In genomic region chrX:150934453-150934852, GRCh38 we compare ENCODE assay signal across 12 cellular contexts. TPM values are rescaled to one million over a fixed set of nuclear protein-coding genes. Genes with fewer than 3 reads are reported as not detected.
DNase-seq lines count a peak whose midpoint lies in the region; ATAC-seq and TF ChIP-seq lines count a peak whose summit lies in the region.
"Had no signal": no experiment of that assay in that cellular context is flagged by ENCODE, and none has a peak within 500 bp of the region (broad histone marks: within the 10 kb centered on the region; RNA-seq: fewer than 3 reads in every experiment).

No MANE protein-coding gene starts in this region.

- no peak overlapping the region for H3K27ac ChIP-seq in stomach
- H3K27ac ChIP-seq in esophagus squamous epithelium, result no peak overlapping the region
- H3K27ac ChIP-seq: left ventricle myocardium inferior, spleen had no signal

- TF ChIP-seq POLR2A in stomach (IDR thresholded peaks at IDR 0.05) (no peak), esophagus squamous epithelium (IDR thresholded peaks at IDR 0.05) (no peak)

- H3K36me3 ChIP-seq in stomach, result no peaks in the 10 kb centered on the region
- H3K36me3 ChIP-seq in esophagus squamous epithelium, result no peaks in the 10 kb centered on the region
- H3K36me3 ChIP-seq: left ventricle myocardium inferior, spleen had no signal

- 20 to 39% (median 30%) methylated on average over 5 of the region's 5 CpGs for WGBS in stomach, 5 donors
- WGBS in esophagus squamous epithelium, 2 donors, result 17 to 34% methylated on average over 1 to 5 of the region's 5 CpGs

- H3K9me3 ChIP-seq in stomach (peaks cover 0 to 14% (median 4%) of the 10 kb centered on the region in 4 donors), esophagus squamous epithelium (no peaks in the 10 kb centered on the region)
- H3K9me3 ChIP-seq: left ventricle myocardium inferior had no signal

- in situ Hi-C loops in Caki2 (cut with HindIII; ENCODE audit: low pct_unique_long_range_greater_than_20kb, low sequenced_read_pairs), result no loop called here

- intact Hi-C loops in stomach (cut with DNase I; ENCODE audit: low total_unique reads), result no loop called here
- intact Hi-C loops in esophagus squamous epithelium (cut with DNase I), result no loop called here

- peak; percentile 41 for DNase-seq in Caki2 (ENCODE audit: low read depth)
- peak; percentile 10 for DNase-seq in LNCaP clone FGC (ENCODE audit: low read depth)
- peak; percentile 73 for DNase-seq in astrocyte of the hippocampus (ENCODE audit: low read depth, low spot score)
- DNase-seq in kidney tubule cell (ENCODE audit: low spot score), result peak; percentile 84
- DNase-seq in stomach, result no peak
- DNase-seq in esophagus squamous epithelium (lab: John Stamatoyannopoulos, UW), result no peak
- DNase-seq in GDM1 (lab: John Stamatoyannopoulos, UW), result no peak
- DNase-seq: cortex of kidney, left ventricle myocardium inferior, SIG-M5, spleen had no signal

- no peak for TF ChIP-seq EP300 in stomach (IDR thresholded peaks at IDR 0.05)

- no peak for ATAC-seq in HG02759 (IDR thresholded peaks at IDR 0.05; ENCODE audit: unreplicated experiment)

- TF ChIP-seq CTCF in LNCaP clone FGC (IDR thresholded peaks at IDR 0.05; ENCODE audit: control insufficient read depth, extremely low read depth, insufficient read depth) (no peak), stomach (IDR thresholded peaks at IDR 0.05) (no peak), esophagus squamous epithelium (IDR thresholded peaks at IDR 0.05) (no peak)

- H3K4me1 ChIP-seq in stomach (no peaks in the 10 kb centered on the region), esophagus squamous epithelium (no peaks in the 10 kb centered on the region)
- H3K4me1 ChIP-seq: left ventricle myocardium inferior, spleen had no signal

- no peak overlapping the region for H3K4me3 ChIP-seq in LNCaP clone FGC (ENCODE audit: low read depth, low read length)
- no peak overlapping the region for H3K4me3 ChIP-seq in stomach
- H3K4me3 ChIP-seq in esophagus squamous epithelium, result no peak overlapping the region
- H3K4me3 ChIP-seq: left ventricle myocardium inferior, spleen had no signal

- H3K27me3 ChIP-seq in stomach (peaks cover 0 to 6% (median 0%) of the 10 kb centered on the region in 3 donors), esophagus squamous epithelium (no peaks in the 10 kb centered on the region)
- H3K27me3 ChIP-seq: spleen had no signal

RNA-seq across cellular contexts. Expression of gene CD99L2, which starts 36.0 kb away (rescaled TPM):
- total RNA-seq in Caki2 (2014; rRNA removed; shearing (Covaris generic); ENCODE audit: low replicate concordance), result 22.5 and 34.7 TPM in 2 replicates
- total RNA-seq in stomach (10 to 100 TPM in 4 of 5 donors, 1 to 10 TPM in 1; 3.5 to 40.6 (median 21.4) TPM), esophagus squamous epithelium (10 to 100 TPM in 2 of 4 donors, 1 to 10 TPM in 2; 3.8 to 21.9 (median 7.7) TPM)
- polyA plus RNA-seq in stomach, result 10 to 100 TPM in 1 of 3 donors, 1 to 10 TPM in 2; 7.0 to 10.1 (median 7.3) TPM

RNA-seq across cellular contexts. Expression of gene HMGB3, which starts 48.7 kb away (rescaled TPM):
- total RNA-seq in Caki2 (2014; rRNA removed; shearing (Covaris generic); ENCODE audit: low replicate concordance), result 13.6 and 14.2 TPM in 2 replicates
- total RNA-seq in stomach (10 to 100 TPM in 2 of 5 donors, 1 to 10 TPM in 2, not detected in 1; 1.2 to 17.6 (median 9.8) TPM), esophagus squamous epithelium (10 to 100 TPM in 1 of 4 donors, 1 to 10 TPM in 3; 6.7 to 14.1 (median 8.1) TPM)
- polyA plus RNA-seq in stomach, result 10 to 100 TPM in 2 of 3 donors, 1 to 10 TPM in 1; 9.0 to 19.7 (median 17.3) TPM

Comparison
In these comparisons a context has a peak if more than half of its experiments do, and no peak if none do; other contexts are left out.
1. DNase-seq: peak in Caki2 (single experiment), LNCaP clone FGC (single experiment), astrocyte of the hippocampus (single experiment) and kidney tubule cell (single experiment); none in stomach (single experiment), esophagus squamous epithelium (single experiment) and GDM1 (single experiment).